In the genomic region with DNA sequence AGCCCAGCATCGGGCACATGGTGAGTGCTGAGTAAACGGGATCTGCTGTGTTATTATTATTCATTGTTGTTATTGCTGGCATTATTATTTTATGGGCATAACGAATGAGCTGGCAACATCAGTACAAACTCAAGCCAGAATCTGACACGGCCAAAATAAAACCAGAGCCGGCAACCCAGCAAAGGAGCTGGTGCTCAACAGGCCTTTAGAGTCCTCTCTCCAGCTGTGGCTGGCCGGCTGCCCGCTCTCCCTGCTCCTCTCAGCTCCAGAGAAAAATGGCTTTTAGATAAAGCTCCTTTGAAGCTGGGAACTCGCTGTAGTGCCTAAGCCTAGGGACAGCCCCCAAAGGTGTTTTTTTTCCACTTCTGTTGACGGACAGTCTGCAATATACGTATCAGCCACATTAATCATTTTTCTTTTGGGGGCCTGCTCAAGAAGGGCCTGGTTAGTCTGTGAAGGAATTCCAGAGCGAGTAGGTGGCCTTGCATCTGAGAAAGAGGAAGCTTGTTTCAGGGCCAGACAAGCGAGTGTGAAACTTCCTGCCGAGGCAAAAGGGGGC, we compare ENCODE assay signal across 8 cellular contexts.
DNase-seq lines count a peak whose midpoint lies in the region; ATAC-seq, FAIRE-seq and TF ChIP-seq lines count a peak whose summit lies in the region.

No MANE protein-coding gene starts in this region.

- no peak for DNase-seq in GM19239 (ENCODE audit: insufficient read length, low spot score)
- peak; percentile 89 to 93 for DNase-seq in SJCRH30
- DNase-seq in heart left ventricle, result peak; percentile 77 to 90 (median 81)
- DNase-seq in skeletal muscle cell (ENCODE audit: low read depth), result peak; percentile 33
- no peak for DNase-seq in activated CD8-positive, alpha-beta memory T cell treated with anti-CD3 and anti-CD28 coated beads, Interleukin-2, amount 50 U/mL, for 4 hours
- no peak for DNase-seq in NCI-H82 treated with DMSO at 0.1 percent for 48 hours (lab: John Stamatoyannopoulos, UW; ENCODE audit: unreplicated experiment)
- no peak for DNase-seq in natural killer cell

- H3K4me1 Mint-ChIP-seq in natural killer cell, result peaks cover 5 to 12% of the 10 kb centered on the region in 2 donors

- H3K27me3 ChIP-seq in SJCRH30 (no peaks in the 10 kb centered on the region), heart left ventricle (no peaks in the 10 kb centered on the region)

- peak overlapping the region; percentile 53 for H3K4me3 ChIP-seq in SJCRH30
- H3K4me3 ChIP-seq in heart left ventricle, result peak overlapping the region in 9 of 12 donors; percentile 14 to 45 (median 23)
- H3K4me3 ChIP-seq in skeletal muscle cell (ENCODE audit: low read depth, low read length), result no peak overlapping the region

- WGBS in heart left ventricle, 4 donors, result 19 to 32% (median 22%) methylated on average over 11 to 13 of the region's 13 CpGs

- H3K36me3 Mint-ChIP-seq in natural killer cell, result no peaks in the 10 kb centered on the region

- no peak overlapping the region for H3K4me3 Mint-ChIP-seq in natural killer cell

- H3K27ac ChIP-seq in SJCRH30 (peak overlapping the region; percentile 84), heart left ventricle (peak overlapping the region in 11 of 12 donors; percentile 8 to 77 (median 50))

- no peaks in the 10 kb centered on the region for H3K27me3 Mint-ChIP-seq in natural killer cell (ENCODE audit: low read depth in 2 of 2)

- no peaks in the 10 kb centered on the region for H3K9me3 Mint-ChIP-seq in natural killer cell

- H3K27ac Mint-ChIP-seq in natural killer cell, result no peak overlapping the region

- H3K36me3 ChIP-seq in SJCRH30 (no peaks in the 10 kb centered on the region), heart left ventricle (no peaks in the 10 kb centered on the region)

- H3K9me3 ChIP-seq in SJCRH30 (replicated peaks), result no peaks in the 10 kb centered on the region
- H3K9me3 ChIP-seq in heart left ventricle, result no peaks in the 10 kb centered on the region

- TF ChIP-seq CTCF in heart left ventricle (IDR thresholded peaks at IDR 0.05), result no peak
- no peak for TF ChIP-seq CTCF in natural killer cell (IDR thresholded peaks at IDR 0.05)

- peaks cover 23% of the 10 kb centered on the region for H3K4me1 ChIP-seq in SJCRH30
- peaks cover 0 to 20% (median 7%) of the 10 kb centered on the region in 12 donors for H3K4me1 ChIP-seq in heart left ventricle

- no peak for TF ChIP-seq POLR2A in heart left ventricle (IDR thresholded peaks at IDR 0.05)

- intact Hi-C loops in heart left ventricle (cut with DNase I) (loop anchor here in 1 of 10 donors (10.0 kb wide), 1 partner anchor 407 kb away; the partner anchor contains the start of gene UBE2E2), natural killer cell (cut with micrococcal nuclease) (no loop called here)

- peak; percentile 54 to 90 (median 87) for ATAC-seq in heart left ventricle
- no peak for ATAC-seq in HG02852 (IDR thresholded peaks at IDR 0.05; ENCODE audit: unreplicated experiment)
- ATAC-seq in natural killer cell, result no peak

- peak; percentile 40 for FAIRE-seq in GM19239 (lab: Jason Lieb, UNC)

Comparison
In these comparisons a context has a peak if more than half of its experiments do, and no peak if none do; other contexts are left out.
1. DNase-seq: peak in SJCRH30 (2 of 2), heart left ventricle (5 of 5) and skeletal muscle cell (single experiment); none in GM19239 (single experiment), activated CD8-positive, alpha-beta memory T cell treated with anti-CD3 and anti-CD28 coated beads, Interleukin-2, amount 50 U/mL, for 4 hours (single experiment), NCI-H82 treated with DMSO at 0.1 percent for 48 hours (single experiment) and natural killer cell (single experiment).
2. ATAC-seq: peak in heart left ventricle (4 of 4); none in HG02852 (single experiment) and natural killer cell (0 of 3).